ENCODE assay signal across 8 cellular contexts in genomic region chr10:79826496-79827215, GRCh38. TPM values are rescaled to one million over a fixed set of nuclear protein-coding genes. Genes with fewer than 3 reads are reported as not detected.
A peak's percentile ranks its signal among the peaks of the same experiment; 100 is the strongest.
DNase-seq lines count a peak whose midpoint lies in the region; ATAC-seq and TF ChIP-seq lines count a peak whose summit lies in the region.
"Not testable (repeated sequence)": the region's sequence is repeated elsewhere in the genome, so short reads cannot be mapped to it uniquely, and the experiment has no call there.

A gene with protein sequence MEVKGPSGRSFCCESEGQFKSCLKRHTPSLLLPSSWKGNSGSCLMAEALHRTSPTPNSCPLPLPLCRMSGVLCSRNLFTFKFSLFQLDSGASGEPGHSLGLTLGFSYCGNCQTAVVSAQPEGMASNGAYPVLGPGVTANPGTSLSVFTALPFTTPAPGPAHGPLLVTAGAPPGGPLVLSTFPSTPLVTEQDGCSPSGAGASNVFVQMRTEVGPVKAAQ (N-terminal part only) (plus strand): TSS chr10:79826739. CDS start chr10:79841741, 15,002 bp downstream.

- not testable (repeated sequence) for H3K4me1 Mint-ChIP-seq in GM23338
- peaks cover 21% of the 10 kb centered on the region for H3K4me1 Mint-ChIP-seq in stimulated activated memory B cell treated with anti-CD40 and anti-IgM and Interleukin-4, amounts not matched to agents 10 μg/mL and 1 μg/mL and 100 μg/mL, for 72 hours

- H3K4me2 ChIP-seq in GM23338 = peak within 1 kb of the TSS; percentile 74
- not testable (repeated sequence) for H3K4me2 ChIP-seq in neural cell (ENCODE audit: low read length)

- TF ChIP-seq EP300 in neural cell (conservative IDR thresholded peaks at IDR 0.05; ENCODE audit: poor library complexity, severe bottlenecking) = not testable (repeated sequence)

- H3K27ac Mint-ChIP-seq in GM23338 = not testable (repeated sequence)
- peak within 1 kb of the TSS; percentile 95 for H3K27ac Mint-ChIP-seq in stimulated activated memory B cell treated with anti-CD40 and anti-IgM and Interleukin-4, amounts not matched to agents 10 μg/mL and 1 μg/mL and 100 μg/mL, for 72 hours

- H3K9me3 ChIP-seq in neural cell (ENCODE audit: low read length) = not testable (repeated sequence)

- not testable (repeated sequence) for H3K36me3 ChIP-seq in GM23338 (ENCODE audit: insufficient read depth); neural cell (ENCODE audit: insufficient read depth, low read length)

- H3K36me3 Mint-ChIP-seq in GM23338 (ENCODE audit: low read depth); stimulated activated memory B cell treated with anti-CD40 and anti-IgM and Interleukin-4, amounts not matched to agents 10 μg/mL and 1 μg/mL and 100 μg/mL, for 72 hours: not testable (repeated sequence)

- DNase-seq in EH (ENCODE audit: low read depth) (peak; percentile 84), GM23338 (ENCODE audit: low spot score) (peak; percentile 63), SIG-M5 treated with dmso at 0.1 percent for 504 hours (lab: John Stamatoyannopoulos, UW; ENCODE audit: unreplicated experiment) (peak; percentile 72), foreskin fibroblast (peak; percentile 51 to 81)
- DNase-seq in Jurkat, Clone E6-1 (ENCODE audit: low read depth, low spot score) = peak; percentile 56
- DNase-seq in activated gamma-delta T cell treated with anti-CD3 and anti-CD28 coated beads, Interleukin-2, amount 50 U/mL, for 16 hours (ENCODE audit: low read depth) = peak; percentile 46

- H3K9me3 Mint-ChIP-seq in GM23338; stimulated activated memory B cell treated with anti-CD40 and anti-IgM and Interleukin-4, amounts not matched to agents 10 μg/mL and 1 μg/mL and 100 μg/mL, for 72 hours: not testable (repeated sequence)

- not testable (repeated sequence) for H3K27me3 ChIP-seq in GM23338 (ENCODE audit: insufficient read depth); neural cell (ENCODE audit: insufficient read depth, low read depth, low read length)

- H3K9ac ChIP-seq in neural cell (ENCODE audit: low read length) = peak within 1 kb of the TSS; percentile 69

- H3K4me3 ChIP-seq in GM23338 (peak within 1 kb of the TSS; percentile 60), foreskin fibroblast (ENCODE audit: low read depth in 1 of 2, low read length in 2 of 2) (peak within 1 kb of the TSS; percentile 51 to 57), neural cell (ENCODE audit: low read length) (peak within 1 kb of the TSS; percentile 65)
- H3K4me3 ChIP-seq in Jurkat, Clone E6-1 (ENCODE audit: low read length) = peak within 1 kb of the TSS; percentile 53

- H3F3A ChIP-seq in GM23338 (replicated peaks; ENCODE audit: low read depth); neural cell (ENCODE audit: insufficient read depth, low read length, poor library complexity, severe bottlenecking): not testable (repeated sequence)

- peaks cover 43% of the 10 kb centered on the region for H3K79me2 ChIP-seq in GM23338 (replicated peaks; ENCODE audit: insufficient read depth)
- not testable (repeated sequence) for H3K79me2 ChIP-seq in neural cell (replicated peaks; ENCODE audit: insufficient read depth, low read length)

- peak; percentile 91 for ATAC-seq in GM23338
- ATAC-seq in stimulated activated memory B cell treated with anti-CD40 and anti-IgM and Interleukin-4, amounts not matched to agents 10 μg/mL and 1 μg/mL and 100 μg/mL, for 72 hours = peak; percentile 99

- not testable (repeated sequence) for H3K27me3 Mint-ChIP-seq in GM23338 (ENCODE audit: insufficient read depth, low read depth, poor library complexity); stimulated activated memory B cell treated with anti-CD40 and anti-IgM and Interleukin-4, amounts not matched to agents 10 μg/mL and 1 μg/mL and 100 μg/mL, for 72 hours

- TF ChIP-seq CTCF in GM23338 (conservative IDR thresholded peaks at IDR 0.05; ENCODE audit: low read depth in 2 of 2); foreskin fibroblast (IDR thresholded peaks at IDR 0.05; ENCODE audit: low read depth, low read length); neural cell (IDR thresholded peaks at IDR 0.05; ENCODE audit: poor library complexity, severe bottlenecking): not testable (repeated sequence)

- H3K4me1 ChIP-seq in GM23338 (ENCODE audit: insufficient read depth) = not testable (repeated sequence)

- peak within 1 kb of the TSS; percentile 88 for H3K4me3 Mint-ChIP-seq in GM23338
- peak within 1 kb of the TSS; percentile 98 for H3K4me3 Mint-ChIP-seq in stimulated activated memory B cell treated with anti-CD40 and anti-IgM and Interleukin-4, amounts not matched to agents 10 μg/mL and 1 μg/mL and 100 μg/mL, for 72 hours

- not testable (repeated sequence) for TF ChIP-seq RAD21 in neural cell (conservative IDR thresholded peaks at IDR 0.05)

- H2AFZ ChIP-seq in GM23338; neural cell (ENCODE audit: low read depth, low read length): not testable (repeated sequence)

- H4K20me1 ChIP-seq in GM23338 (replicated peaks; ENCODE audit: insufficient read depth); neural cell (ENCODE audit: insufficient read depth): not testable (repeated sequence)

- H3K27ac ChIP-seq in GM23338 (ENCODE audit: low read depth) = peak within 1 kb of the TSS; percentile 69
- peak within 1 kb of the TSS; percentile 72 for H3K27ac ChIP-seq in neural cell (ENCODE audit: low read length)

- not testable (repeated sequence) for H3K9me2 ChIP-seq in GM23338 (ENCODE audit: insufficient read depth); neural cell (ENCODE audit: insufficient read depth, low read length)

TF ChIP-seq in GM23338, 12 proteins besides CTCF, POLR2A, EP300 and RAD21:
- peak; percentile 48; the same call in 1 of the 2 replicates for TF ChIP-seq ETS1 (IDR thresholded peaks at IDR 0.05)
TF ChIP-seq in GM23338: peak in this region for 1; not testable (repeated sequence) for 11.

TF ChIP-seq in neural cell, 6 proteins besides CTCF, POLR2A, EP300 and RAD21:
- TF ChIP-seq POLR2AphosphoS5 (IDR thresholded peaks at IDR 0.05) (peak; percentile 60), SMC3 (conservative IDR thresholded peaks at IDR 0.05; ENCODE audit: poor library complexity) (peak; percentile 14)

RNA-seq across cellular contexts. Expression of the gene that starts here (rescaled TPM):
- total RNA-seq in GM23338 (2014; rRNA removed; shearing (Covaris generic)) = 0.12 TPM in 1 of 2 replicates, not detected in the other
- polyA plus RNA-seq in GM23338 (2016; fragmentation: Nextera tagmentation; extraction: Ambion mirVana) (0.18 TPM in 1 of 2 replicates, not detected in the other), neural cell (0.40 TPM in 1 of 2 replicates, not detected in the other)
- polyA plus RNA-seq in Jurkat, Clone E6-1 (2012; ENCODE audit: insufficient read depth, insufficient read length) = 0.65 TPM
- polyA minus RNA-seq in neural cell = 0.24 and 0.46 TPM in 2 replicates

Comparison
In these comparisons a context has a peak if more than half of its experiments do, and no peak if none do; other contexts are left out.
1. Peak in every context shown above with its lines: DNase-seq, ATAC-seq, H3K4me3 ChIP-seq and H3K27ac ChIP-seq.
2. Peak in DNase-seq, ATAC-seq, H3K4me3 ChIP-seq, H3K27ac ChIP-seq and H3K4me2 ChIP-seq in GM23338; RNA of the gene not detected or under 1 TPM.